In the genomic region with DNA sequence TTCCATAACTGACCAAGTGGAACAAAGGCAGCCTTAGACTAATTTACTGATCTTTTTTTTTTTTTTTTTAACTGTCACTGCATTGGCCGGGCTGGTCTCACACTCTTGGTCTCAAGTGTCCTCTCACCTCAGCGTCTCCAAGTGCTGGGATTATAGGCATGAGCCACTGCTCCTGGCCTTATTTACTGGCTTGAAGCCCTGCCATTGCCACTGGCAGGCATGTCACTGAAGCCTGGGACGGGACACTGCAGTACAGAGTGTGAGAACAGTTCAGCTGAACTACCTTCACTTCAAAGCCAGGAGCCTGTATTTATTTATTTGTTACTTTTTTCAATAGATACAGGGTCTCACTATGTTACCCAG, we compare ENCODE assay signal across 1 cellular context.
TF ChIP-seq lines count a peak whose summit lies in the region.

No MANE protein-coding gene starts in this region.

TF ChIP-seq in SK-N-SH, 30 proteins besides CTCF, POLR2A, EP300 and RAD21:
- no peak for TF ChIP-seq MEF2A (IDR thresholded peaks at IDR 0.05; ENCODE audit: borderline replicate concordance, low read depth)
- no peak for TF ChIP-seq NFIC (IDR thresholded peaks at IDR 0.05; ENCODE audit: borderline replicate concordance)
- TF ChIP-seq GABPA (IDR thresholded peaks at IDR 0.05; ENCODE audit: low read depth), result no peak
- no peak for TF ChIP-seq POLR2AphosphoS5 (IDR thresholded peaks at IDR 0.05; ENCODE audit: low read depth, low read length)
- no peak for TF ChIP-seq FOXM1 (IDR thresholded peaks at IDR 0.05; ENCODE audit: low read depth)
- no peak for TF ChIP-seq SIN3A (IDR thresholded peaks at IDR 0.05; ENCODE audit: borderline replicate concordance, low read depth, low read length)
- no peak for TF ChIP-seq NRF1 (IDR thresholded peaks at IDR 0.05; ENCODE audit: low read depth, low read length)
- TF ChIP-seq USF2 (IDR thresholded peaks at IDR 0.05; ENCODE audit: borderline replicate concordance, low read depth, low read length), result no peak
- TF ChIP-seq, protein P1, sequence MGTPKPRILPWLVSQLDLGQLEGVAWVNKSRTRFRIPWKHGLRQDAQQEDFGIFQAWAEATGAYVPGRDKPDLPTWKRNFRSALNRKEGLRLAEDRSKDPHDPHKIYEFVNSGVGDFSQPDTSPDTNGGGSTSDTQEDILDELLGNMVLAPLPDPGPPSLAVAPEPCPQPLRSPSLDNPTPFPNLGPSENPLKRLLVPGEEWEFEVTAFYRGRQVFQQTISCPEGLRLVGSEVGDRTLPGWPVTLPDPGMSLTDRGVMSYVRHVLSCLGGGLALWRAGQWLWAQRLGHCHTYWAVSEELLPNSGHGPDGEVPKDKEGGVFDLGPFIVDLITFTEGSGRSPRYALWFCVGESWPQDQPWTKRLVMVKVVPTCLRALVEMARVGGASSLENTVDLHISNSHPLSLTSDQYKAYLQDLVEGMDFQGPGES (IDR thresholded peaks at IDR 0.05; ENCODE audit: low read depth, low read length), result no peak
- no peak for TF ChIP-seq RFX5 (IDR thresholded peaks at IDR 0.05; ENCODE audit: low read length)
- TF ChIP-seq TAF1 (IDR thresholded peaks at IDR 0.05; ENCODE audit: borderline replicate concordance, low read depth, low read length), result no peak
- TF ChIP-seq RXRA (IDR thresholded peaks at IDR 0.05; ENCODE audit: borderline replicate concordance, low read depth), result no peak
- no peak for TF ChIP-seq MXI1 (IDR thresholded peaks at IDR 0.05; ENCODE audit: low read depth, low read length)
- TF ChIP-seq, protein P2, sequence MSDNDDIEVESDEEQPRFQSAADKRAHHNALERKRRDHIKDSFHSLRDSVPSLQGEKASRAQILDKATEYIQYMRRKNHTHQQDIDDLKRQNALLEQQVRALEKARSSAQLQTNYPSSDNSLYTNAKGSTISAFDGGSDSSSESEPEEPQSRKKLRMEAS (IDR thresholded peaks at IDR 0.05; ENCODE audit: low read depth), result no peak
- TF ChIP-seq USF1 (IDR thresholded peaks at IDR 0.05; ENCODE audit: borderline replicate concordance, low read depth), result no peak
- TF ChIP-seq ELF1 (IDR thresholded peaks at IDR 0.05), result no peak
- TF ChIP-seq RCOR1 (IDR thresholded peaks at IDR 0.05; ENCODE audit: low read length), result no peak
- no peak for TF ChIP-seq JUND (IDR thresholded peaks at IDR 0.05)
- no peak for TF ChIP-seq YY1 (IDR thresholded peaks at IDR 0.05; ENCODE audit: low read depth)
